Comparison of ENCODE assay signal across 1 cellular context in the genomic region with DNA sequence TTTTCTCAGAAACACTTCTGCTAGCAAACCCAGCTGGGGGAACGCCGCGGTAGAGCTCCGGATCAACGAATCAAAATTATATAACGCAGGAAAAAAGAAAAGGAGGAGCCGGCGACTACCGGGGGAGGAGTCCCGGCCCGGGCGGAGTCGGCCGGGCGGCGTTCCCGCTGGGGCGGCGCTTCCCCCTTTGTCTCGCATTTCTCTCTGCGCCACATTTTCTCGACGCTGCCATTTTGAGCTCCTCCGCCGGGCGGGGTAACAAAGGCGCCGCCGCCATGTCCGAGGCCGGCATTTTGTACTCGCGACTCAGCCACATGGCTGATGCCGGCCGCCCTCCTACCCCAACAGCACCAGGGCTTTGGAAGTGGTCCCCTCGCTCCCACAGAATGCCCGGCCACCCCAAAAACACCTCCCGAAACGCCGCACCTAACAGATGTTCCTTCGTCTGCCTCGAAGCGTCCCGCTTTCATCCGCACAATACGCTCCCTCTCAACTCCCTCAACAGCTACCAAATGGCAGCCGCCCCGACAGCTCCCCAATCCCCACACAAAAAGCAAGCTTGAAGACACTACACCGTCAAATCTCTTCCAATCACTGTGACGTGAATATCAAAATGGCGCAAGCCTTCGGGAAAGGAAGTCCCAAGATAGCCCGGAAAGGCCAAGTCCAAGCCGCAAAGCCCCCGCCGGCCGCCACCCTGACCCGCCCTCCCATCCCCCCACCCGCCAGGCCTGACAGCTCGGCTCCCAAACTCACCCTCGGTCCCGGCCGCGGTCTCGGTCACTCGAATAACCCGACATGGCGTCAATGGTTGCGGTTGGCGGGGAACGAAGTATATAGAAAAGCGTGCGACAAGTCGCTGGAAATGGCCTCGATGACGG.
TF ChIP-seq lines count a peak whose summit lies in the region.

No MANE protein-coding gene starts in this region.

TF ChIP-seq in K562, 482 proteins besides CTCF, POLR2A, EP300 and RAD21 (continued from another document and continues in another):
- TF ChIP-seq ZBTB34 (CRISPR knock-in tag; IDR thresholded peaks at IDR 0.05) (no peak), FOXJ2 (tag; IDR thresholded peaks at IDR 0.05) (no peak), CHD7 (IDR thresholded peaks at IDR 0.05; ENCODE audit: low read depth, low read length) (no peak), BRD9 (IDR thresholded peaks at IDR 0.05; ENCODE audit: low read depth, partially characterized antibody) (peak; percentile 27), RBM15 (IDR thresholded peaks at IDR 0.05; ENCODE audit: insufficient read depth, low read length) (peak; percentile 66; the same call in 1 of the 2 replicates), PTBP1 (IDR thresholded peaks at IDR 0.05; ENCODE audit: low read depth, low read length) (0 out of 2 replicates have a peak, but pooled peaks have one; percentile 75), POLR2G (IDR thresholded peaks at IDR 0.05; ENCODE audit: low read depth, low read length) (peak; percentile 89), NFXL1 (CRISPR knock-in tag; IDR thresholded peaks at IDR 0.05) (no peak), LCOR (CRISPR knock-in tag; IDR thresholded peaks at IDR 0.05) (peak; percentile 76; the same call in 1 of the 2 replicates), TEAD4 (IDR thresholded peaks at IDR 0.05; ENCODE audit: low read length) (peak; percentile 38), TEAD4 (CRISPR knock-in tag; IDR thresholded peaks at IDR 0.05; ENCODE audit: borderline replicate concordance) (no peak), ILF3 (IDR thresholded peaks at IDR 0.05; ENCODE audit: borderline replicate concordance) (peak; percentile 82; the same call in 1 of the 2 replicates), NRF1 (conservative IDR thresholded peaks at IDR 0.05 in 1 of 2, IDR thresholded peaks at IDR 0.05 in 1 of 2) (peak; percentile 46 to 62), RBM14 (IDR thresholded peaks at IDR 0.05; ENCODE audit: borderline replicate concordance, insufficient read depth, low read depth, low read length) (peak; percentile 99; the same call in 1 of the 2 replicates), ZNF124 (CRISPR knock-in tag; IDR thresholded peaks at IDR 0.05) (no peak; the same call in 1 of the 2 replicates), HNRNPH1 (optimal IDR thresholded peaks at IDR 0.05; ENCODE audit: low read depth, low read length) (peak; percentile 59), ZNF263 (CRISPR knock-in tag; IDR thresholded peaks at IDR 0.05; ENCODE audit: borderline replicate concordance) (peak; percentile 70; the same call in 1 of the 2 replicates), CHD4 (IDR thresholded peaks at IDR 0.05; ENCODE audit: insufficient read depth, insufficient replicate concordance, low read depth, low read length, poor library complexity, severe bottlenecking) (no peak), ZNF282 (CRISPR knock-in tag; IDR thresholded peaks at IDR 0.05) (0 out of 2 replicates have a peak, but pooled peaks have one; percentile 55), KDM2B (CRISPR knock-in tag; IDR thresholded peaks at IDR 0.05) (no peak), HLTF (IDR thresholded peaks at IDR 0.05) (peak; percentile 56; the same call in 1 of the 2 replicates), RBM34 (IDR thresholded peaks at IDR 0.05; ENCODE audit: borderline replicate concordance, insufficient read depth, low read length) (no peak), ZNF197 (CRISPR knock-in tag; IDR thresholded peaks at IDR 0.05; ENCODE audit: low read depth) (no peak), KAT8 (IDR thresholded peaks at IDR 0.05; ENCODE audit: low read depth) (peak; percentile 86), HEY1 (CRISPR knock-in tag; IDR thresholded peaks at IDR 0.05; ENCODE audit: borderline replicate concordance) (no peak)
- TF ChIP-seq, protein P1, sequence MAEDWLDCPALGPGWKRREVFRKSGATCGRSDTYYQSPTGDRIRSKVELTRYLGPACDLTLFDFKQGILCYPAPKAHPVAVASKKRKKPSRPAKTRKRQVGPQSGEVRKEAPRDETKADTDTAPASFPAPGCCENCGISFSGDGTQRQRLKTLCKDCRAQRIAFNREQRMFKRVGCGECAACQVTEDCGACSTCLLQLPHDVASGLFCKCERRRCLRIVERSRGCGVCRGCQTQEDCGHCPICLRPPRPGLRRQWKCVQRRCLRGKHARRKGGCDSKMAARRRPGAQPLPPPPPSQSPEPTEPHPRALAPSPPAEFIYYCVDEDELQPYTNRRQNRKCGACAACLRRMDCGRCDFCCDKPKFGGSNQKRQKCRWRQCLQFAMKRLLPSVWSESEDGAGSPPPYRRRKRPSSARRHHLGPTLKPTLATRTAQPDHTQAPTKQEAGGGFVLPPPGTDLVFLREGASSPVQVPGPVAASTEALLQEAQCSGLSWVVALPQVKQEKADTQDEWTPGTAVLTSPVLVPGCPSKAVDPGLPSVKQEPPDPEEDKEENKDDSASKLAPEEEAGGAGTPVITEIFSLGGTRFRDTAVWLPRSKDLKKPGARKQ (CRISPR knock-in tag; IDR thresholded peaks at IDR 0.05), result no peak
- TF ChIP-seq, protein P2, sequence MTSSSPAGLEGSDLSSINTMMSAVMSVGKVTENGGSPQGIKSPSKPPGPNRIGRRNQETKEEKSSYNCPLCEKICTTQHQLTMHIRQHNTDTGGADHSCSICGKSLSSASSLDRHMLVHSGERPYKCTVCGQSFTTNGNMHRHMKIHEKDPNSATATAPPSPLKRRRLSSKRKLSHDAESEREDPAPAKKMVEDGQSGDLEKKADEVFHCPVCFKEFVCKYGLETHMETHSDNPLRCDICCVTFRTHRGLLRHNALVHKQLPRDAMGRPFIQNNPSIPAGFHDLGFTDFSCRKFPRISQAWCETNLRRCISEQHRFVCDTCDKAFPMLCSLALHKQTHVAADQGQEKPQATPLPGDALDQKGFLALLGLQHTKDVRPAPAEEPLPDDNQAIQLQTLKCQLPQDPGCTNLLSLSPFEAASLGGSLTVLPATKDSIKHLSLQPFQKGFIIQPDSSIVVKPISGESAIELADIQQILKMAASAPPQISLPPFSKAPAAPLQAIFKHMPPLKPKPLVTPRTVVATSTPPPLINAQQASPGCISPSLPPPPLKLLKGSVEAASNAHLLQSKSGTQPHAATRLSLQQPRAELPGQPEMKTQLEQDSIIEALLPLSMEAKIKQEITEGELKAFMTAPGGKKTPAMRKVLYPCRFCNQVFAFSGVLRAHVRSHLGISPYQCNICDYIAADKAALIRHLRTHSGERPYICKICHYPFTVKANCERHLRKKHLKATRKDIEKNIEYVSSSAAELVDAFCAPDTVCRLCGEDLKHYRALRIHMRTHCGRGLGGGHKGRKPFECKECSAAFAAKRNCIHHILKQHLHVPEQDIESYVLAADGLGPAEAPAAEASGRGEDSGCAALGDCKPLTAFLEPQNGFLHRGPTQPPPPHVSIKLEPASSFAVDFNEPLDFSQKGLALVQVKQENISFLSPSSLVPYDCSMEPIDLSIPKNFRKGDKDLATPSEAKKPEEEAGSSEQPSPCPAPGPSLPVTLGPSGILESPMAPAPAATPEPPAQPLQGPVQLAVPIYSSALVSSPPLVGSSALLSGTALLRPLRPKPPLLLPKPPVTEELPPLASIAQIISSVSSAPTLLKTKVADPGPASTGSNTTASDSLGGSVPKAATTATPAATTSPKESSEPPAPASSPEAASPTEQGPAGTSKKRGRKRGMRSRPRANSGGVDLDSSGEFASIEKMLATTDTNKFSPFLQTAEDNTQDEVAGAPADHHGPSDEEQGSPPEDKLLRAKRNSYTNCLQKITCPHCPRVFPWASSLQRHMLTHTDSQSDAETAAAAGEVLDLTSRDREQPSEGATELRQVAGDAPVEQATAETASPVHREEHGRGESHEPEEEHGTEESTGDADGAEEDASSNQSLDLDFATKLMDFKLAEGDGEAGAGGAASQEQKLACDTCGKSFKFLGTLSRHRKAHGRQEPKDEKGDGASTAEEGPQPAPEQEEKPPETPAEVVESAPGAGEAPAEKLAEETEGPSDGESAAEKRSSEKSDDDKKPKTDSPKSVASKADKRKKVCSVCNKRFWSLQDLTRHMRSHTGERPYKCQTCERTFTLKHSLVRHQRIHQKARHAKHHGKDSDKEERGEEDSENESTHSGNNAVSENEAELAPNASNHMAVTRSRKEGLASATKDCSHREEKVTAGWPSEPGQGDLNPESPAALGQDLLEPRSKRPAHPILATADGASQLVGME (CRISPR knock-in tag; IDR thresholded peaks at IDR 0.05), result no peak
- TF ChIP-seq, protein P3, sequence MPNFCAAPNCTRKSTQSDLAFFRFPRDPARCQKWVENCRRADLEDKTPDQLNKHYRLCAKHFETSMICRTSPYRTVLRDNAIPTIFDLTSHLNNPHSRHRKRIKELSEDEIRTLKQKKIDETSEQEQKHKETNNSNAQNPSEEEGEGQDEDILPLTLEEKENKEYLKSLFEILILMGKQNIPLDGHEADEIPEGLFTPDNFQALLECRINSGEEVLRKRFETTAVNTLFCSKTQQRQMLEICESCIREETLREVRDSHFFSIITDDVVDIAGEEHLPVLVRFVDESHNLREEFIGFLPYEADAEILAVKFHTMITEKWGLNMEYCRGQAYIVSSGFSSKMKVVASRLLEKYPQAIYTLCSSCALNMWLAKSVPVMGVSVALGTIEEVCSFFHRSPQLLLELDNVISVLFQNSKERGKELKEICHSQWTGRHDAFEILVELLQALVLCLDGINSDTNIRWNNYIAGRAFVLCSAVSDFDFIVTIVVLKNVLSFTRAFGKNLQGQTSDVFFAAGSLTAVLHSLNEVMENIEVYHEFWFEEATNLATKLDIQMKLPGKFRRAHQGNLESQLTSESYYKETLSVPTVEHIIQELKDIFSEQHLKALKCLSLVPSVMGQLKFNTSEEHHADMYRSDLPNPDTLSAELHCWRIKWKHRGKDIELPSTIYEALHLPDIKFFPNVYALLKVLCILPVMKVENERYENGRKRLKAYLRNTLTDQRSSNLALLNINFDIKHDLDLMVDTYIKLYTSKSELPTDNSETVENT (CRISPR knock-in tag; IDR thresholded peaks at IDR 0.05), result peak; percentile 80
